In genomic region chr7:123798527-123799188, GRCh38 we compare ENCODE assay signal across 15 cellular contexts. TPM values are rescaled to one million over a fixed set of nuclear protein-coding genes. Genes with fewer than 3 reads are reported as not detected.
DNase-seq lines count a peak whose midpoint lies in the region; ATAC-seq and TF ChIP-seq lines count a peak whose summit lies in the region.
"Had no signal": no experiment of that assay in that cellular context is flagged by ENCODE, and none has a peak within 500 bp of the region (broad histone marks: within the 10 kb centered on the region; RNA-seq: fewer than 3 reads in every experiment).

No MANE protein-coding gene starts in this region.

- peak; percentile 66 for ATAC-seq in upper lobe of right lung
- ATAC-seq: activated CD4-positive, CD25-positive, alpha-beta regulatory T cell treated with anti-CD3 and anti-CD28 coated beads, Interleukin-2, amount 50 U/mL, for 24 hours; natural killer cell treated with Interleukin-12 subunit alpha and Interleukin-12 subunit beta and Interleukin-15 and Interleukin-18, amount 100 ng/mL, for 72 hours had no signal

- H3K4me2 ChIP-seq in mammary epithelial cell (ENCODE audit: insufficient read depth, low read depth, low read length) = peak overlapping the region; percentile 81

- H3K9ac ChIP-seq in mammary epithelial cell (ENCODE audit: insufficient read depth, low read length) = peak overlapping the region; percentile 10

- in situ Hi-C loops in mammary epithelial cell (cut with MboI; ENCODE audit: low sequenced_read_pairs in 2 of 2) = loop anchor here in 1 of 2 donors (5.0 kb wide), 1 partner anchor 74 kb away; no protein-coding TSS in a partner anchor

- H3K27me3 ChIP-seq in mammary epithelial cell (ENCODE audit: insufficient read depth, low read length) = no peaks in the 10 kb centered on the region
- no peaks in the 10 kb centered on the region for H3K27me3 ChIP-seq in upper lobe of right lung
- H3K27me3 ChIP-seq: spleen had no signal

- H3K36me3 ChIP-seq in mammary epithelial cell (ENCODE audit: insufficient read depth, low read length) = no peaks in the 10 kb centered on the region
- no peaks in the 10 kb centered on the region for H3K36me3 ChIP-seq in upper lobe of right lung
- H3K36me3 ChIP-seq: spleen, thoracic aorta had no signal

- H2AFZ ChIP-seq in mammary epithelial cell (ENCODE audit: low read depth, low read length) = peak overlapping the region; percentile 73

- dilution Hi-C loops in mammary epithelial cell (cut with HindIII; ENCODE audit: low sequenced_read_pairs) = no loop called here

- peak; percentile 38 for DNase-seq in NCI-H82 (lab: John Stamatoyannopoulos, UW)
- no peak for DNase-seq in NCI-H82 treated with DMSO at 0.1 percent for 48 hours (lab: John Stamatoyannopoulos, UW; ENCODE audit: unreplicated experiment)
- no peak for DNase-seq in mammary epithelial cell
- no peak for DNase-seq in mesothelial cell of epicardium (ENCODE audit: low spot score in 2 of 2, unreplicated experiment in 2 of 2)
- DNase-seq in upper lobe of right lung = no peak
- DNase-seq in GM20000 (ENCODE audit: low spot score) = no peak
- no peak for DNase-seq in activated effector memory CD4-positive, alpha-beta T cell treated with anti-CD3 and anti-CD28 coated beads, Interleukin-2, amount 50 U/mL, for 16 hours
- no peak for DNase-seq in NCI-H2081 treated with DMSO at 0.1 percent for 48 hours (lab: John Stamatoyannopoulos, UW)
- DNase-seq: activated T-cell treated with anti-CD3 and anti-CD28 coated beads for 4 hours, spleen had no signal

- H3K36me3 Mint-ChIP-seq in mesothelial cell of epicardium = no peaks in the 10 kb centered on the region
- H3K36me3 Mint-ChIP-seq: natural killer cell treated with Interleukin-12 subunit alpha and Interleukin-12 subunit beta and Interleukin-15 and Interleukin-18, amount 100 ng/mL, for 72 hours had no signal

- WGBS in mammary epithelial cell (ENCODE audit: low coverage, missing lambda C conversion rate) = 30% methylated on average over 6 of the region's 6 CpGs

- H3K27ac ChIP-seq in mammary epithelial cell (ENCODE audit: insufficient read depth, low read depth, low read length) = peak overlapping the region; percentile 51
- H3K27ac ChIP-seq in upper lobe of right lung = peak overlapping the region; percentile 52
- H3K27ac ChIP-seq: spleen, thoracic aorta had no signal

- no peaks in the 10 kb centered on the region for H3K79me2 ChIP-seq in mammary epithelial cell (ENCODE audit: insufficient read depth, low read length)

- no peak for TF ChIP-seq CTCF in mammary epithelial cell (conservative IDR thresholded peaks at IDR 0.05 in 1 of 2, IDR thresholded peaks at IDR 0.05 in 1 of 2; ENCODE audit: extremely low read depth in 1 of 2, insufficient read depth in 1 of 2, low read depth in 1 of 2, low read length in 2 of 2)
- TF ChIP-seq CTCF in mesothelial cell of epicardium (IDR thresholded peaks at IDR 0.05; ENCODE audit: unreplicated experiment) = no peak
- TF ChIP-seq CTCF in upper lobe of right lung (IDR thresholded peaks at IDR 0.05) = no peak
- no peak for TF ChIP-seq CTCF in GM20000 (IDR thresholded peaks at IDR 0.05; ENCODE audit: extremely low read depth, missing control alignments)

- H4K20me1 ChIP-seq in mammary epithelial cell (ENCODE audit: insufficient read depth, low read length) = no peaks in the 10 kb centered on the region

- CTCF ChIA-PET in mammary epithelial cell (lab: Charles Lee; ENCODE audit: low non-redundant PET) = interaction anchor here (0.5 to 1.1 kb wide), 7 partner anchors 42 to 255 kb away, joined by 3 to 9 read pairs (median 4); no protein-coding TSS in a partner anchor

- H3K4me3 Mint-ChIP-seq in mesothelial cell of epicardium = no peak overlapping the region
- H3K4me3 Mint-ChIP-seq: natural killer cell treated with Interleukin-12 subunit alpha and Interleukin-12 subunit beta and Interleukin-15 and Interleukin-18, amount 100 ng/mL, for 72 hours had no signal

- H3K27ac Mint-ChIP-seq in mesothelial cell of epicardium = peak overlapping the region; percentile 94
- H3K27ac Mint-ChIP-seq: natural killer cell treated with Interleukin-12 subunit alpha and Interleukin-12 subunit beta and Interleukin-15 and Interleukin-18, amount 100 ng/mL, for 72 hours had no signal

- H3K9me3 ChIP-seq in mammary epithelial cell (replicated peaks; ENCODE audit: insufficient read depth, low read length) = no peaks in the 10 kb centered on the region
- no peaks in the 10 kb centered on the region for H3K9me3 ChIP-seq in upper lobe of right lung
- H3K9me3 ChIP-seq: spleen, thoracic aorta had no signal

- peak overlapping the region; percentile 11 to 47 (median 18) for H3K4me3 ChIP-seq in mammary epithelial cell (replicated peaks in 1 of 3; ENCODE audit: insufficient read depth in 1 of 3, low read depth in 2 of 3, low read length in 3 of 3)
- H3K4me3 ChIP-seq in upper lobe of right lung = peak overlapping the region; percentile 32
- H3K4me3 ChIP-seq: spleen, thoracic aorta had no signal

- BruUV-seq in mammary epithelial cell (replicated peaks; lab: Mats Ljungman, UMichigan) = no TSS peak

- peaks cover 24% of the 10 kb centered on the region for H3K4me1 Mint-ChIP-seq in mesothelial cell of epicardium

- peaks cover 13% of the 10 kb centered on the region for H3K4me1 ChIP-seq in mammary epithelial cell (ENCODE audit: insufficient read depth, low read length)
- H3K4me1 ChIP-seq in upper lobe of right lung = no peaks in the 10 kb centered on the region

- no peaks in the 10 kb centered on the region for H3K27me3 Mint-ChIP-seq in mesothelial cell of epicardium (ENCODE audit: low read depth)
- H3K27me3 Mint-ChIP-seq: natural killer cell treated with Interleukin-12 subunit alpha and Interleukin-12 subunit beta and Interleukin-15 and Interleukin-18, amount 100 ng/mL, for 72 hours had no signal

- H3K9me3 Mint-ChIP-seq in mesothelial cell of epicardium = peaks cover 3% of the 10 kb centered on the region
- H3K9me3 Mint-ChIP-seq: natural killer cell treated with Interleukin-12 subunit alpha and Interleukin-12 subunit beta and Interleukin-15 and Interleukin-18, amount 100 ng/mL, for 72 hours had no signal

- intact Hi-C loops in mammary epithelial cell (cut with micrococcal nuclease) (loop anchor here (1.0 to 5.0 kb wide), 8 partner anchors 21 to 216 kb away; partner anchors contain the start of gene WASL), upper lobe of right lung (cut with DNase I) (no loop called here)

RNA-seq across cellular contexts. Expression of gene HYAL4, which starts 46.3 kb away (rescaled TPM):
- total RNA-seq in mammary epithelial cell (1 to 10 TPM in 1 of 2 donors, under 1 TPM in 1; 0.45 to 2.2 TPM), mesothelial cell of epicardium (not detected in 3 replicates), upper lobe of right lung (not detected)
- 0.87 TPM for polyA plus RNA-seq in mammary epithelial cell
- polyA minus RNA-seq in mammary epithelial cell = 2.8 TPM
- total RNA-seq: dermis blood vessel endothelial cell; natural killer cell treated with Interleukin-12 subunit alpha and Interleukin-12 subunit beta and Interleukin-15 and Interleukin-18, amount 100 ng/mL, for 72 hours; thoracic aorta had no signal
- polyA plus RNA-seq: adipose tissue, spleen had no signal

RNA-seq across cellular contexts. Expression of gene WASL, which starts 49.9 kb away (rescaled TPM):
- total RNA-seq in mammary epithelial cell = 10 to 100 TPM; 26.3 to 45.6 TPM
- polyA plus RNA-seq in mammary epithelial cell = 13.2 TPM
- 18.0 TPM for polyA minus RNA-seq in mammary epithelial cell
- total RNA-seq in mesothelial cell of epicardium = 34.8 to 35.7 TPM (median 35.0 TPM) in 3 replicates
- total RNA-seq in upper lobe of right lung = 40.0 TPM
